In the genomic region with DNA sequence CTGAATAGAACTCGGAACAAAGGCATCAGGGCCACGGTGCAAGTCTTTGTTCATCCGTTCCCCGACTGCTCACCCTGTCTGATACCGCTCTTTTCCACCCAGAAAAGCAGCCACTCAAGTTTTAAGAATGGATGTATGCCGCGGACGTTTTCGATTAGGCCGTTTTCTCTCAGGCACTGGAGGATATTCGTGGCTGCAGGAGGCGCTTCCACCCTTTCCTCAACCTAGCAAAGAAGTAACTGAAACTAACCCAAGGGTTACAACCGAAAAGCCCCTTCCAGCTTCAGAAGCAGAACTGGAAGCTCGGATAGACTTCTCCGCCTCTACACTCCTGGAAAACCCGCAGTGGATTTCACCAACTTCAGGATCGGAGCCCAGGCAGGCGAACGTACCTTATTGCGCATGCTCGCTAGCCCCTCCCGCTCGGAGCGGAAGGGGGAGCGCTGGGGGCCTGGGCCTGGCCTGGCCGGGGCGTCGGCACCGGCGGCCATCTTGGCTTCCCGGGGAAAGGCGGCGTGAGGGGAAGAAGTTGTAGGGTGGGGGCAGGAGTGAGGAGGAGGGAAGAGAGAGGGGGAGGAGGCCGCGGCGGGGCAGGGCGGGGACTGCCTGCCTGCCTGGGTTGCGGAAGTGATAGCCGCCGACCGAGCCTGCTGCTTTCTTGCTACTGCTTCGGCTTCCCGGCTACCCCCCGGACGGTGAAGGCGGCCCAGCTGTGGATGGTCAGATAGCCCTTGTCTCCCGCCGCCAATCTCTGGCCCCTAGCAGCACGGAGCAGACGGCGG, we compare ENCODE assay signal across 1 cellular context.
TF ChIP-seq lines count a peak whose summit lies in the region.

A gene (plus strand): TSS at position 619 of the 782 bp plus-strand sequence. CDS start 191 bp downstream, outside the sequence.

TF ChIP-seq in HepG2, 621 proteins besides CTCF, POLR2A, EP300 and RAD21 (continued from another document and continues in another):
- TF ChIP-seq, protein P1, sequence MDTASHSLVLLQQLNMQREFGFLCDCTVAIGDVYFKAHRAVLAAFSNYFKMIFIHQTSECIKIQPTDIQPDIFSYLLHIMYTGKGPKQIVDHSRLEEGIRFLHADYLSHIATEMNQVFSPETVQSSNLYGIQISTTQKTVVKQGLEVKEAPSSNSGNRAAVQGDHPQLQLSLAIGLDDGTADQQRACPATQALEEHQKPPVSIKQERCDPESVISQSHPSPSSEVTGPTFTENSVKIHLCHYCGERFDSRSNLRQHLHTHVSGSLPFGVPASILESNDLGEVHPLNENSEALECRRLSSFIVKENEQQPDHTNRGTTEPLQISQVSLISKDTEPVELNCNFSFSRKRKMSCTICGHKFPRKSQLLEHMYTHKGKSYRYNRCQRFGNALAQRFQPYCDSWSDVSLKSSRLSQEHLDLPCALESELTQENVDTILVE (CRISPR knock-in tag; IDR thresholded peaks at IDR 0.05), result peak; percentile 89
- peak; percentile 86; the same call in 1 of the 2 replicates for TF ChIP-seq ZNF670 (CRISPR knock-in tag; IDR thresholded peaks at IDR 0.05; ENCODE audit: borderline replicate concordance)
- TF ChIP-seq, protein P2, sequence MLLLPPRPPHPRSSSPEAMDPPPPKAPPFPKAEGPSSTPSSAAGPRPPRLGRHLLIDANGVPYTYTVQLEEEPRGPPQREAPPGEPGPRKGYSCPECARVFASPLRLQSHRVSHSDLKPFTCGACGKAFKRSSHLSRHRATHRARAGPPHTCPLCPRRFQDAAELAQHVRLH (CRISPR knock-in tag; IDR thresholded peaks at IDR 0.05; ENCODE audit: borderline replicate concordance, low read depth), result peak; percentile 74; the same call in 1 of the 2 replicates
- TF ChIP-seq ZNF883 (CRISPR knock-in tag; IDR thresholded peaks at IDR 0.05; ENCODE audit: not compliant biosample characterization), result no peak
- TF ChIP-seq, protein P3, sequence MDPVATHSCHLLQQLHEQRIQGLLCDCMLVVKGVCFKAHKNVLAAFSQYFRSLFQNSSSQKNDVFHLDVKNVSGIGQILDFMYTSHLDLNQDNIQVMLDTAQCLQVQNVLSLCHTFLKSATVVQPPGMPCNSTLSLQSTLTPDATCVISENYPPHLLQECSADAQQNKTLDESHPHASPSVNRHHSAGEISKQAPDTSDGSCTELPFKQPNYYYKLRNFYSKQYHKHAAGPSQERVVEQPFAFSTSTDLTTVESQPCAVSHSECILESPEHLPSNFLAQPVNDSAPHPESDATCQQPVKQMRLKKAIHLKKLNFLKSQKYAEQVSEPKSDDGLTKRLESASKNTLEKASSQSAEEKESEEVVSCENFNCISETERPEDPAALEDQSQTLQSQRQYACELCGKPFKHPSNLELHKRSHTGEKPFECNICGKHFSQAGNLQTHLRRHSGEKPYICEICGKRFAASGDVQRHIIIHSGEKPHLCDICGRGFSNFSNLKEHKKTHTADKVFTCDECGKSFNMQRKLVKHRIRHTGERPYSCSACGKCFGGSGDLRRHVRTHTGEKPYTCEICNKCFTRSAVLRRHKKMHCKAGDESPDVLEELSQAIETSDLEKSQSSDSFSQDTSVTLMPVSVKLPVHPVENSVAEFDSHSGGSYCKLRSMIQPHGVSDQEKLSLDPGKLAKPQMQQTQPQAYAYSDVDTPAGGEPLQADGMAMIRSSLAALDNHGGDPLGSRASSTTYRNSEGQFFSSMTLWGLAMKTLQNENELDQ (CRISPR knock-in tag; IDR thresholded peaks at IDR 0.05; ENCODE audit: borderline replicate concordance), result no peak; the same call in 1 of the 2 replicates
- no peak for TF ChIP-seq NFATC3 (CRISPR knock-in tag; IDR thresholded peaks at IDR 0.05)
- TF ChIP-seq ATM (IDR thresholded peaks at IDR 0.05; ENCODE audit: borderline replicate concordance), result no peak
- no peak for TF ChIP-seq PAX8 (CRISPR knock-in tag; IDR thresholded peaks at IDR 0.05; ENCODE audit: borderline replicate concordance)
- TF ChIP-seq, protein P4, sequence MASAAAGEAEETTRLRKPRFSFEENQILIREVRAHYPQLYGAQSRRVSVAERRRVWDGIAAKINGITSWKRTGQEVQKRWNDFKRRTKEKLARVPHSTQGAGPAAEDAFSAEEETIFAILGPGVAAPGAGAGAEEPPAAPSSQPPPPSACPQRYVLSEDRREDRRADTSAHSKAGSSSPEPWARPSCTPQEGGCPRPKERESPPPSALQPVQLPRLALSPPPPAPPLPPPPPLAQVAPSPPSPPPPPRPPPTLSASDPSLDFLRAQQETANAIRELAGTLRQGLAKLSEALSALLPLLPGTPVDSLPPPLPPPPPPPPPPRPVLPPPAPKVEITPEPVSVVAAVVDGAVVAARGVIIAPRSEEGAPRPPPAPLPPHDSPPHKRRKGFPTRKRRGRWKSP (CRISPR knock-in tag; IDR thresholded peaks at IDR 0.05), result peak; percentile 63; the same call in 1 of the 2 replicates
- no peak for TF ChIP-seq ZNF773 (CRISPR knock-in tag; IDR thresholded peaks at IDR 0.05; ENCODE audit: borderline replicate concordance)
- TF ChIP-seq SMYD3 (CRISPR knock-in tag; IDR thresholded peaks at IDR 0.05), result no peak
- peak; percentile 83 for TF ChIP-seq RXRA (CRISPR knock-in tag; IDR thresholded peaks at IDR 0.05)
- TF ChIP-seq, protein P5, sequence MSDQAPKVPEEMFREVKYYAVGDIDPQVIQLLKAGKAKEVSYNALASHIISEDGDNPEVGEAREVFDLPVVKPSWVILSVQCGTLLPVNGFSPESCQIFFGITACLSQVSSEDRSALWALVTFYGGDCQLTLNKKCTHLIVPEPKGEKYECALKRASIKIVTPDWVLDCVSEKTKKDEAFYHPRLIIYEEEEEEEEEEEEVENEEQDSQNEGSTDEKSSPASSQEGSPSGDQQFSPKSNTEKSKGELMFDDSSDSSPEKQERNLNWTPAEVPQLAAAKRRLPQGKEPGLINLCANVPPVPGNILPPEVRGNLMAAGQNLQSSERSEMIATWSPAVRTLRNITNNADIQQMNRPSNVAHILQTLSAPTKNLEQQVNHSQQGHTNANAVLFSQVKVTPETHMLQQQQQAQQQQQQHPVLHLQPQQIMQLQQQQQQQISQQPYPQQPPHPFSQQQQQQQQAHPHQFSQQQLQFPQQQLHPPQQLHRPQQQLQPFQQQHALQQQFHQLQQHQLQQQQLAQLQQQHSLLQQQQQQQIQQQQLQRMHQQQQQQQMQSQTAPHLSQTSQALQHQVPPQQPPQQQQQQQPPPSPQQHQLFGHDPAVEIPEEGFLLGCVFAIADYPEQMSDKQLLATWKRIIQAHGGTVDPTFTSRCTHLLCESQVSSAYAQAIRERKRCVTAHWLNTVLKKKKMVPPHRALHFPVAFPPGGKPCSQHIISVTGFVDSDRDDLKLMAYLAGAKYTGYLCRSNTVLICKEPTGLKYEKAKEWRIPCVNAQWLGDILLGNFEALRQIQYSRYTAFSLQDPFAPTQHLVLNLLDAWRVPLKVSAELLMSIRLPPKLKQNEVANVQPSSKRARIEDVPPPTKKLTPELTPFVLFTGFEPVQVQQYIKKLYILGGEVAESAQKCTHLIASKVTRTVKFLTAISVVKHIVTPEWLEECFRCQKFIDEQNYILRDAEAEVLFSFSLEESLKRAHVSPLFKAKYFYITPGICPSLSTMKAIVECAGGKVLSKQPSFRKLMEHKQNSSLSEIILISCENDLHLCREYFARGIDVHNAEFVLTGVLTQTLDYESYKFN (CRISPR knock-in tag; conservative IDR thresholded peaks at IDR 0.05), result peak; percentile 88
- TF ChIP-seq SYNCRIP (IDR thresholded peaks at IDR 0.05; ENCODE audit: insufficient read depth, low read depth, low read length), result no peak
- TF ChIP-seq ZNF792 (CRISPR knock-in tag; IDR thresholded peaks at IDR 0.05), result peak; percentile 96
- TF ChIP-seq MLLT10 (CRISPR knock-in tag; IDR thresholded peaks at IDR 0.05), result no peak
- no peak for TF ChIP-seq ZNF207 (IDR thresholded peaks at IDR 0.05; ENCODE audit: borderline replicate concordance)
- peak; percentile 54; the same call in 1 of the 2 replicates for TF ChIP-seq SIX1 (CRISPR knock-in tag; IDR thresholded peaks at IDR 0.05; ENCODE audit: borderline replicate concordance)
- peak; percentile 46 for TF ChIP-seq TGIF2 (CRISPR knock-in tag; IDR thresholded peaks at IDR 0.05)
- TF ChIP-seq, protein P6, sequence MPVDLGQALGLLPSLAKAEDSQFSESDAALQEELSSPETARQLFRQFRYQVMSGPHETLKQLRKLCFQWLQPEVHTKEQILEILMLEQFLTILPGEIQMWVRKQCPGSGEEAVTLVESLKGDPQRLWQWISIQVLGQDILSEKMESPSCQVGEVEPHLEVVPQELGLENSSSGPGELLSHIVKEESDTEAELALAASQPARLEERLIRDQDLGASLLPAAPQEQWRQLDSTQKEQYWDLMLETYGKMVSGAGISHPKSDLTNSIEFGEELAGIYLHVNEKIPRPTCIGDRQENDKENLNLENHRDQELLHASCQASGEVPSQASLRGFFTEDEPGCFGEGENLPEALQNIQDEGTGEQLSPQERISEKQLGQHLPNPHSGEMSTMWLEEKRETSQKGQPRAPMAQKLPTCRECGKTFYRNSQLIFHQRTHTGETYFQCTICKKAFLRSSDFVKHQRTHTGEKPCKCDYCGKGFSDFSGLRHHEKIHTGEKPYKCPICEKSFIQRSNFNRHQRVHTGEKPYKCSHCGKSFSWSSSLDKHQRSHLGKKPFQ (CRISPR knock-in tag; IDR thresholded peaks at IDR 0.05; ENCODE audit: insufficient replicate concordance), result no peak
- TF ChIP-seq HMGA1 (CRISPR knock-in tag; conservative IDR thresholded peaks at IDR 0.05), result no peak
- TF ChIP-seq, protein P7, sequence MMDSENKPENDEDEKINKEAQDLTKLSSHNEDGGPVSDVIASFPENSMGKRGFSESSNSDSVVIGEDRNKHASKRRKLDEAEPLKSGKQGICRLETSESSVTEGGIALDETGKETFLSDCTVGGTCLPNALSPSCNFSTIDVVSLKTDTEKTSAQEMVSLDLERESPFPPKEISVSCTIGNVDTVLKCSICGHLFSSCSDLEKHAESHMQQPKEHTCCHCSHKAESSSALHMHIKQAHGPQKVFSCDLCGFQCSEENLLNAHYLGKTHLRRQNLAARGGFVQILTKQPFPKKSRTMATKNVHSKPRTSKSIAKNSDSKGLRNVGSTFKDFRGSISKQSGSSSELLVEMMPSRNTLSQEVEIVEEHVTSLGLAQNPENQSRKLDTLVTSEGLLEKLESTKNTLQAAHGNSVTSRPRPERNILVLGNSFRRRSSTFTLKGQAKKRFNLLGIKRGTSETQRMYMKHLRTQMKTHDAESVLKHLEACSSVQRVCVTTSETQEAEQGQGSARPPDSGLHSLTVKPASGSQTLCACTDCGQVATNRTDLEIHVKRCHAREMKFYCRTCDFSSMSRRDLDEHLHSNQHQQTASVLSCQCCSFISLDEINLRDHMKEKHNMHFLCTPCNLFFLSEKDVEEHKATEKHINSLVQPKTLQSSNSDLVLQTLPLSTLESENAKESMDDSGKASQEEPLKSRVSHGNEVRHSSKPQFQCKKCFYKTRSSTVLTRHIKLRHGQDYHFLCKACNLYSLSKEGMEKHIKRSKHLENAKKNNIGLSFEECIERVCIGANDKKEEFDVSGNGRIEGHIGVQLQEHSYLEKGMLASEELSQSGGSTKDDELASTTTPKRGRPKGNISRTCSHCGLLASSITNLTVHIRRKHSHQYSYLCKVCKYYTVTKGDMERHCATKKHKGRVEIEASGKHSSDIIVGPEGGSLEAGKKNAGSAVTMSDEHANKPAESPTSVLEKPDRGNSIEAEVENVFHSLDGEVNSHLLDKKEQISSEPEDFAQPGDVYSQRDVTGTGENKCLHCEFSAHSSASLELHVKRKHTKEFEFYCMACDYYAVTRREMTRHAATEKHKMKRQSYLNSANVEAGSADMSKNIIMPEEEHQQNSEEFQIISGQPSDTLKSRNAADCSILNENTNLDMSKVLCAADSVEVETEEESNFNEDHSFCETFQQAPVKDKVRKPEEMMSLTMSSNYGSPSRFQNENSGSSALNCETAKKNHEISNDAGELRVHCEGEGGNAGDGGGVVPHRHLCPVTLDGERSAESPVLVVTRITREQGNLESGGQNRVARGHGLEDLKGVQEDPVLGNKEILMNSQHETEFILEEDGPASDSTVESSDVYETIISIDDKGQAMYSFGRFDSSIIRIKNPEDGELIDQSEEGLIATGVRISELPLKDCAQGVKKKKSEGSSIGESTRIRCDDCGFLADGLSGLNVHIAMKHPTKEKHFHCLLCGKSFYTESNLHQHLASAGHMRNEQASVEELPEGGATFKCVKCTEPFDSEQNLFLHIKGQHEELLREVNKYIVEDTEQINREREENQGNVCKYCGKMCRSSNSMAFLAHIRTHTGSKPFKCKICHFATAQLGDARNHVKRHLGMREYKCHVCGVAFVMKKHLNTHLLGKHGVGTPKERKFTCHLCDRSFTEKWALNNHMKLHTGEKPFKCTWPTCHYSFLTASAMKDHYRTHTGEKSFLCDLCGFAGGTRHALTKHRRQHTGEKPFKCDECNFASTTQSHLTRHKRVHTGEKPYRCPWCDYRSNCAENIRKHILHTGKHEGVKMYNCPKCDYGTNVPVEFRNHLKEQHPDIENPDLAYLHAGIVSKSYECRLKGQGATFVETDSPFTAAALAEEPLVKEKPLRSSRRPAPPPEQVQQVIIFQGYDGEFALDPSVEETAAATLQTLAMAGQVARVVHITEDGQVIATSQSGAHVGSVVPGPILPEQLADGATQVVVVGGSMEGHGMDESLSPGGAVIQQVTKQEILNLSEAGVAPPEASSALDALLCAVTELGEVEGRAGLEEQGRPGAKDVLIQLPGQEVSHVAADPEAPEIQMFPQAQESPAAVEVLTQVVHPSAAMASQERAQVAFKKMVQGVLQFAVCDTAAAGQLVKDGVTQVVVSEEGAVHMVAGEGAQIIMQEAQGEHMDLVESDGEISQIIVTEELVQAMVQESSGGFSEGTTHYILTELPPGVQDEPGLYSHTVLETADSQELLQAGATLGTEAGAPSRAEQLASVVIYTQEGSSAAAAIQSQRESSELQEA (CRISPR knock-in tag; IDR thresholded peaks at IDR 0.05; ENCODE audit: not compliant biosample characterization), result peak; percentile 77
- TF ChIP-seq ZNF10 (CRISPR knock-in tag; IDR thresholded peaks at IDR 0.05; ENCODE audit: borderline replicate concordance, low read depth), result no peak
- TF ChIP-seq ZNF335 (CRISPR knock-in tag; IDR thresholded peaks at IDR 0.05), result peak; percentile 94
- TF ChIP-seq, protein P8, sequence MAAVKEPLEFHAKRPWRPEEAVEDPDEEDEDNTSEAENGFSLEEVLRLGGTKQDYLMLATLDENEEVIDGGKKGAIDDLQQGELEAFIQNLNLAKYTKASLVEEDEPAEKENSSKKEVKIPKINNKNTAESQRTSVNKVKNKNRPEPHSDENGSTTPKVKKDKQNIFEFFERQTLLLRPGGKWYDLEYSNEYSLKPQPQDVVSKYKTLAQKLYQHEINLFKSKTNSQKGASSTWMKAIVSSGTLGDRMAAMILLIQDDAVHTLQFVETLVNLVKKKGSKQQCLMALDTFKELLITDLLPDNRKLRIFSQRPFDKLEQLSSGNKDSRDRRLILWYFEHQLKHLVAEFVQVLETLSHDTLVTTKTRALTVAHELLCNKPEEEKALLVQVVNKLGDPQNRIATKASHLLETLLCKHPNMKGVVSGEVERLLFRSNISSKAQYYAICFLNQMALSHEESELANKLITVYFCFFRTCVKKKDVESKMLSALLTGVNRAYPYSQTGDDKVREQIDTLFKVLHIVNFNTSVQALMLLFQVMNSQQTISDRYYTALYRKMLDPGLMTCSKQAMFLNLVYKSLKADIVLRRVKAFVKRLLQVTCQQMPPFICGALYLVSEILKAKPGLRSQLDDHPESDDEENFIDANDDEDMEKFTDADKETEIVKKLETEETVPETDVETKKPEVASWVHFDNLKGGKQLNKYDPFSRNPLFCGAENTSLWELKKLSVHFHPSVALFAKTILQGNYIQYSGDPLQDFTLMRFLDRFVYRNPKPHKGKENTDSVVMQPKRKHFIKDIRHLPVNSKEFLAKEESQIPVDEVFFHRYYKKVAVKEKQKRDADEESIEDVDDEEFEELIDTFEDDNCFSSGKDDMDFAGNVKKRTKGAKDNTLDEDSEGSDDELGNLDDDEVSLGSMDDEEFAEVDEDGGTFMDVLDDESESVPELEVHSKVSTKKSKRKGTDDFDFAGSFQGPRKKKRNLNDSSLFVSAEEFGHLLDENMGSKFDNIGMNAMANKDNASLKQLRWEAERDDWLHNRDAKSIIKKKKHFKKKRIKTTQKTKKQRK (IDR thresholded peaks at IDR 0.05; ENCODE audit: low read length), result no peak
- TF ChIP-seq, protein P9, sequence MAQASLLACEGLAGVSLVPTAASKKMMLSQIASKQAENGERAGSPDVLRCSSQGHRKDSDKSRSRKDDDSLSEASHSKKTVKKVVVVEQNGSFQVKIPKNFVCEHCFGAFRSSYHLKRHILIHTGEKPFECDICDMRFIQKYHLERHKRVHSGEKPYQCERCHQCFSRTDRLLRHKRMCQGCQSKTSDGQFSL (CRISPR knock-in tag; IDR thresholded peaks at IDR 0.05), result peak; percentile 59; the same call in 1 of the 2 replicates
- no peak for TF ChIP-seq AGO2 (optimal IDR thresholded peaks at IDR 0.05; ENCODE audit: low read depth, low read length)
